ENCODE assay signal across 1 cellular context in the genomic region with DNA sequence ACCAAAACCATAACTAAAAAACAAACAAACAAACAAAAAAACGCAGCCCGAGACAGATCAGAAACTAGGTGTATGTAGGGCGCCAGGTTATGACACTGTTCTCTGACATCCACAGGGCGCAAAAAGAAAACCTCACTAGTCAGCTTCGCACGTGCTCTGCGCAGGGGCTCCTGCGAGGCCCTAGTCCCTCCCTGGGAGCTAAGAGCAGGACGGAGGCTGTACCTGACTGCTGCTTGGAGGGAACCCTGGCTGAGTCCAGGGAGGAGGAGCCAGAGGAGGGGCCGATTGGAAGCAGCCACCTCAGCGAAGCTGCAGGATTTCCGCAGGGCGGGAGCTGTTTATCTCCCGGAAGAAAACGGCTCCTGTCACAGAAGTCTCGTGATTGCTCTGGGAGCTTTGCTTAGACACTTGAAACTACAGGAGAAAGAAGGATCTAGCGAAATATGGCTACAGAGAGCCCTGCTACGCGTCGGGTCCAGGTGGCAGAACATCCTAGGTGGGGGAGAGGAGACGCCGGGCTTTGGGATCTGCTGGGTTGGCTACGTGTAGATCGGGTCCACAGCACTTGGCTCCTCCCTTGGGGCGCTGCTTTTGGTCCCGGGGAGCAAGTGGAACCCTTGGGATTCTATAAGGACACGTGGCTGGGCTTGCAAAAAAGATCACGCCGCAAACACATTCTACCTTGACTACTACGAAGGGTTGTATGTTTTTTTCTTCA.
TF ChIP-seq lines count a peak whose summit lies in the region.

GALK2 (plus strand) TSS at position 368 of the 718 bp plus-strand sequence; CDS start at position 444, 76 bp downstream.

TF ChIP-seq in IMR-90, 13 proteins besides CTCF, POLR2A, EP300 and RAD21:
- TF ChIP-seq USF2 (IDR thresholded peaks at IDR 0.05; ENCODE audit: low read depth, low read length) = peak; percentile 18; the same call in 1 of the 2 replicates
- TF ChIP-seq RFX5 (IDR thresholded peaks at IDR 0.05; ENCODE audit: low read depth, low read length) = no peak
- peak; percentile 24; the same call in 1 of the 2 replicates for TF ChIP-seq MAFK (IDR thresholded peaks at IDR 0.05; ENCODE audit: low read depth, low read length)
- TF ChIP-seq, protein P1, sequence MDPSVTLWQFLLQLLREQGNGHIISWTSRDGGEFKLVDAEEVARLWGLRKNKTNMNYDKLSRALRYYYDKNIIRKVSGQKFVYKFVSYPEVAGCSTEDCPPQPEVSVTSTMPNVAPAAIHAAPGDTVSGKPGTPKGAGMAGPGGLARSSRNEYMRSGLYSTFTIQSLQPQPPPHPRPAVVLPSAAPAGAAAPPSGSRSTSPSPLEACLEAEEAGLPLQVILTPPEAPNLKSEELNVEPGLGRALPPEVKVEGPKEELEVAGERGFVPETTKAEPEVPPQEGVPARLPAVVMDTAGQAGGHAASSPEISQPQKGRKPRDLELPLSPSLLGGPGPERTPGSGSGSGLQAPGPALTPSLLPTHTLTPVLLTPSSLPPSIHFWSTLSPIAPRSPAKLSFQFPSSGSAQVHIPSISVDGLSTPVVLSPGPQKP (IDR thresholded peaks at IDR 0.05; ENCODE audit: borderline replicate concordance, low read depth, low read length) = no peak
- no peak for TF ChIP-seq CHD1 (IDR thresholded peaks at IDR 0.05; ENCODE audit: low read depth, low read length)
- TF ChIP-seq MXI1 (IDR thresholded peaks at IDR 0.05; ENCODE audit: borderline replicate concordance, low read depth, low read length) = peak; percentile 58; the same call in 1 of the 2 replicates
- peak; percentile 41; the same call in 1 of the 2 replicates for TF ChIP-seq MAZ (IDR thresholded peaks at IDR 0.05; ENCODE audit: borderline replicate concordance, low read depth, low read length)
- peak; percentile 78 for TF ChIP-seq BHLHE40 (IDR thresholded peaks at IDR 0.05; ENCODE audit: low read depth, low read length)
